In genomic region chr9:110115868-110116542, GRCh38 we compare ENCODE assay signal across 13 cellular contexts.
DNase-seq lines count a peak whose midpoint lies in the region; ATAC-seq, FAIRE-seq and TF ChIP-seq lines count a peak whose summit lies in the region.
"Had no signal": no experiment of that assay in that cellular context is flagged by ENCODE, and none has a peak within 500 bp of the region (broad histone marks: within the 10 kb centered on the region; RNA-seq: fewer than 3 reads in every experiment).

No MANE protein-coding gene starts in this region.

- SMC1A ChIA-PET in GM12878 (lab: Charles Lee; ENCODE audit: uncharacterized antibody, unreplicated experiment), result interaction anchor here (1.0 to 3.0 kb wide), 5 partner anchors 11 to 29 kb away, joined by 4 to 14 read pairs (median 4); no protein-coding TSS in a partner anchor

- H3K27ac ChIP-seq in GM12878 (ENCODE audit: control insufficient read depth, insufficient read depth) (no peak overlapping the region), keratinocyte (ENCODE audit: control insufficient read depth, insufficient read depth, low read length) (peak overlapping the region; percentile 56), tibial artery (peak overlapping the region; percentile 20 to 29)
- H3K27ac ChIP-seq: 22Rv1 had no signal

- H3K27me3 Mint-ChIP-seq in T-helper 2 cell treated with Interferon-gamma antibody and Interleukin-4, amounts not matched to agents 5 μg/mL and 100 μg/mL, for 36 hours (ENCODE audit: low read depth), result no peaks in the 10 kb centered on the region
- H3K27me3 Mint-ChIP-seq: central memory CD8-positive, alpha-beta T cell; T-helper 17 cell had no signal

- H3K36me3 ChIP-seq in GM12878 (ENCODE audit: control insufficient read depth in 2 of 2, insufficient read depth in 2 of 2, low read length in 1 of 2) (peaks cover 10 to 26% of the 10 kb centered on the region in 2 experiments), keratinocyte (ENCODE audit: control insufficient read depth in 2 of 2, extremely low read depth in 1 of 2, insufficient read depth in 2 of 2, low read length in 2 of 2) (peaks cover 0 to 11% of the 10 kb centered on the region in 2 experiments), tibial artery (no peaks in the 10 kb centered on the region)

- DNase-seq in T-helper 2 cell treated with Interferon-gamma antibody and Interleukin-4, amounts not matched to agents 5 μg/mL and 100 μg/mL, for 36 hours (ENCODE audit: low spot score), result no peak
- DNase-seq in T-helper 2 cell (no peak), GM12878 (ENCODE audit: low read depth, low spot score) (no peak), keratinocyte (ENCODE audit: low read depth, low spot score) (no peak), tibial artery (no peak), OCI-M1 (lab: John Stamatoyannopoulos, UW) (no peak)
- DNase-seq in activated effector memory CD4-positive, alpha-beta T cell treated with Interleukin-2 at 50 U/mL for 16 hours, result no peak
- DNase-seq: activated T-cell treated with anti-CD3 and anti-CD28 coated beads for 4 hours, NCI-H748 treated with DMSO at 0.1 percent for 48 hours, T-helper 17 cell had no signal

- in situ Hi-C loops in GM12878 (cut with MboI), result no loop called here

- H3K4me3 ChIP-seq in GM12878, result no peak overlapping the region
- no peak overlapping the region for H3K4me3 ChIP-seq in keratinocyte (ENCODE audit: control insufficient read depth in 2 of 3, extremely low read depth in 1 of 3, insufficient read depth in 2 of 3, low read depth in 1 of 3, low read length in 3 of 3)
- no peak overlapping the region for H3K4me3 ChIP-seq in tibial artery

- H3K27me3 ChIP-seq in GM12878 (replicated peaks in 1 of 2; ENCODE audit: control insufficient read depth in 2 of 2, insufficient read depth in 2 of 2, low read length in 1 of 2) (no peaks in the 10 kb centered on the region), keratinocyte (ENCODE audit: control insufficient read depth, extremely low read depth, insufficient read depth, low read length) (no peaks in the 10 kb centered on the region), tibial artery (no peaks in the 10 kb centered on the region)

- H2AFZ ChIP-seq in GM12878 (ENCODE audit: control insufficient read depth, low read depth, low read length) (no peak overlapping the region), keratinocyte (ENCODE audit: control insufficient read depth, low read length) (no peak overlapping the region)

- H3K9me1 ChIP-seq in keratinocyte (ENCODE audit: control insufficient read depth, extremely low read depth, insufficient read depth, low read length), result no peaks in the 10 kb centered on the region

- peaks cover 9% of the 10 kb centered on the region for H3K36me3 Mint-ChIP-seq in T-helper 2 cell treated with Interferon-gamma antibody and Interleukin-4, amounts not matched to agents 5 μg/mL and 100 μg/mL, for 36 hours (ENCODE audit: low read depth)

- CTCF ChIA-PET in GM12878 (lab: Yijun Ruan, JAX), result no interaction called here

- TF ChIP-seq CTCF in GM12878 (IDR thresholded peaks at IDR 0.05 in 2 of 3, conservative IDR thresholded peaks at IDR 0.05 in 1 of 3; ENCODE audit: control insufficient read depth in 2 of 3, extremely low read depth in 1 of 3, insufficient read depth in 1 of 3, low read depth in 3 of 3, low read length in 3 of 3) (no peak), keratinocyte (optimal IDR thresholded peaks at IDR 0.05 in 1 of 3, IDR thresholded peaks at IDR 0.05 in 1 of 3, conservative IDR thresholded peaks at IDR 0.05 in 1 of 3; ENCODE audit: extremely low read depth in 1 of 3, insufficient read depth in 2 of 3, low read length in 3 of 3) (no peak), tibial artery (IDR thresholded peaks at IDR 0.05) (no peak)

- RAD21 ChIA-PET in GM12878 (lab: Charles Lee; ENCODE audit: unreplicated experiment), result interaction anchor here (1.2 to 1.9 kb wide), 2 partner anchors 12 to 14 kb away, joined by 3 to 6 read pairs; no protein-coding TSS in a partner anchor

- POLR2A ChIA-PET in GM12878 (lab: Charles Lee), result interaction anchor here (0.5 kb wide), 1 partner anchor 45 kb away, joined by 3 read pairs; no protein-coding TSS in a partner anchor

- H3K4me2 ChIP-seq in GM12878 (ENCODE audit: control insufficient read depth, insufficient read depth), result no peak overlapping the region
- H3K4me2 ChIP-seq in keratinocyte (ENCODE audit: control insufficient read depth, extremely low read depth, insufficient read depth, low read depth, low read length), result peak overlapping the region; percentile 67

- dilution Hi-C loops in keratinocyte (cut with MboI; ENCODE audit: extremely low pct_ligation_motif_present, low sequenced_read_pairs), result no loop called here

- peaks cover 11% of the 10 kb centered on the region for H3K4me1 Mint-ChIP-seq in T-helper 2 cell treated with Interferon-gamma antibody and Interleukin-4, amounts not matched to agents 5 μg/mL and 100 μg/mL, for 36 hours (ENCODE audit: low read depth)
- H3K4me1 Mint-ChIP-seq: central memory CD8-positive, alpha-beta T cell; T-helper 17 cell had no signal

- 90% methylated on average over 14 of the region's 14 CpGs for WGBS in GM12878 (ENCODE audit: insufficient coverage, insufficient replicate concordance, low lambda C conversion rate, missing lambda C conversion rate)

- H3K79me2 ChIP-seq in GM12878 (ENCODE audit: control insufficient read depth, insufficient read depth, low read length) (peaks cover 61% of the 10 kb centered on the region), keratinocyte (ENCODE audit: control insufficient read depth, insufficient read depth, low read length) (peaks cover 88% of the 10 kb centered on the region)

- no peak for FAIRE-seq in GM12878 (lab: Jason Lieb, UNC)
- peak; percentile 83 for FAIRE-seq in keratinocyte (lab: Jason Lieb, UNC)

- no TSS peak for BruUV-seq in GM12878 (replicated peaks; lab: Mats Ljungman, UMichigan)

- H3K4me1 ChIP-seq in GM12878 (ENCODE audit: control insufficient read depth, insufficient read depth, low read length) (peaks cover 6% of the 10 kb centered on the region), keratinocyte (ENCODE audit: control insufficient read depth, extremely low read depth, insufficient read depth, low read length) (peaks cover 40% of the 10 kb centered on the region), tibial artery (peaks cover 0 to 36% (median 18%) of the 10 kb centered on the region in 4 donors)

- TF ChIP-seq RAD21 in GM12878 (IDR thresholded peaks at IDR 0.05; ENCODE audit: insufficient read depth, low read depth, low read length), result no peak

- peak overlapping the region; percentile 26 for H3K27ac Mint-ChIP-seq in T-helper 2 cell treated with Interferon-gamma antibody and Interleukin-4, amounts not matched to agents 5 μg/mL and 100 μg/mL, for 36 hours
- H3K27ac Mint-ChIP-seq: T-helper 17 cell had no signal

- no peak for TF ChIP-seq POLR2A in GM12878 (IDR thresholded peaks at IDR 0.05; ENCODE audit: low read depth, low read length)

- ATAC-seq in GM12878, result no peak
- no peak for ATAC-seq in GM18868 (IDR thresholded peaks at IDR 0.05; ENCODE audit: unreplicated experiment)
- ATAC-seq: T-helper 17 cell had no signal

- no peak overlapping the region for H3K9ac ChIP-seq in GM12878 (ENCODE audit: control insufficient read depth, insufficient read depth, low read length)
- H3K9ac ChIP-seq in keratinocyte (ENCODE audit: control insufficient read depth, extremely low read depth, insufficient read depth, low read length), result peak overlapping the region; percentile 0

- no peak for TF ChIP-seq EP300 in GM12878 (IDR thresholded peaks at IDR 0.05; ENCODE audit: borderline replicate concordance in 1 of 2, control insufficient read depth in 1 of 2, low read depth in 2 of 2, low read length in 2 of 2)

- H3K4me3 Mint-ChIP-seq in T-helper 2 cell treated with Interferon-gamma antibody and Interleukin-4, amounts not matched to agents 5 μg/mL and 100 μg/mL, for 36 hours, result no peak overlapping the region
- H3K4me3 Mint-ChIP-seq: central memory CD8-positive, alpha-beta T cell; T-helper 17 cell had no signal

- intact Hi-C loops in GM12878 (cut with micrococcal nuclease; ENCODE audit: unreplicated experiment), result no loop called here
- intact Hi-C loops in tibial artery (cut with DNase I; ENCODE audit: low total_unique reads), result no loop called here

- no peaks in the 10 kb centered on the region for H3K9me3 Mint-ChIP-seq in T-helper 2 cell treated with Interferon-gamma antibody and Interleukin-4, amounts not matched to agents 5 μg/mL and 100 μg/mL, for 36 hours
- H3K9me3 Mint-ChIP-seq: central memory CD8-positive, alpha-beta T cell had no signal

- H3K9me3 ChIP-seq in GM12878 (replicated peaks; ENCODE audit: control insufficient read depth, insufficient read depth, low read length) (no peaks in the 10 kb centered on the region), keratinocyte (ENCODE audit: control insufficient read depth, low read depth, low read length) (no peaks in the 10 kb centered on the region), tibial artery (no peaks in the 10 kb centered on the region)

- H4K20me1 ChIP-seq in GM12878 (ENCODE audit: control insufficient read depth, insufficient read depth) (peaks cover 7% of the 10 kb centered on the region), keratinocyte (ENCODE audit: control insufficient read depth, extremely low read depth, insufficient read depth, low read length) (peaks cover 13% of the 10 kb centered on the region)

TF ChIP-seq in GM12878, 131 proteins besides CTCF, POLR2A, EP300 and RAD21:
- TF ChIP-seq NR2C1 (IDR thresholded peaks at IDR 0.05) (no peak), BCL3 (IDR thresholded peaks at IDR 0.05; ENCODE audit: borderline replicate concordance, insufficient read depth, low read depth, low read length, poor library complexity, severe bottlenecking) (peak; percentile 64), PBX3 (IDR thresholded peaks at IDR 0.05; ENCODE audit: insufficient replicate concordance, low read depth, low read length) (peak; percentile 7)
